Comparison of ENCODE assay signal across 31 cellular contexts in the genomic region with DNA sequence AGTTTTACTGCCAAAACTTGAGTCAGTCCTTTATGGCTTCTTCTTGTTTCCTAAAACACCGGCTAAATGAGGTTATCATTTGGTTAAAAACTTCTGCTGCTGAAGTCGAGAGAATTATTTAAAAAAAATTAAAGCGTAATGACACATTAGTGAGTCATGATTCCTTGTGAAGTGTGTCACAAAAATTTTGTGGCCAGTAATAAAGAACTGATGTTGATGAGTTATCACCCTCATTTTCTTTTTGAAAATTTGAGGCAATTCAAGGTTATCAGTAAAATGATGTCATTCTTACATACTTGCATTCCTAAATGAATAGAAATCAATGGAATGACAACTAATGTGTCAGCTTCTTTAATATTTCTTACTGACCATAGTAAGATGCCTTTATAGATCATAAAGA.
DNase-seq lines count a peak whose midpoint lies in the region; ATAC-seq, FAIRE-seq and TF ChIP-seq lines count a peak whose summit lies in the region.
"Had no signal": no experiment of that assay in that cellular context is flagged by ENCODE, and none has a peak within 500 bp of the region (broad histone marks: within the 10 kb centered on the region; RNA-seq: fewer than 3 reads in every experiment).

No MANE protein-coding gene starts in this region.

- H3K9ac ChIP-seq in astrocyte (ENCODE audit: low read length), result peak overlapping the region; percentile 10
- H3K9ac ChIP-seq in Karpas-422 (ENCODE audit: low read length), result no peak overlapping the region
- H3K9ac ChIP-seq: BLaER1 treated with 17β-estradiol and CSF1 and Interleukin-3, amounts not matched to agents 10 nM and 100 nM; parathyroid adenoma had no signal

- H4K20me1 ChIP-seq in astrocyte (ENCODE audit: insufficient read depth, low read length), result no peaks in the 10 kb centered on the region
- no peaks in the 10 kb centered on the region for H4K20me1 ChIP-seq in Karpas-422 (ENCODE audit: insufficient read depth, low read depth, low read length)
- H4K20me1 ChIP-seq: BLaER1 treated with 17β-estradiol and CSF1 and Interleukin-3, amounts not matched to agents 10 nM and 100 nM had no signal

- H3K79me2 ChIP-seq in astrocyte (ENCODE audit: insufficient read depth, low read length) (no peaks in the 10 kb centered on the region), Karpas-422 (ENCODE audit: low read length) (no peaks in the 10 kb centered on the region)
- H3K79me2 ChIP-seq: parathyroid adenoma had no signal

- H3K9me2 ChIP-seq in Karpas-422 (replicated peaks; ENCODE audit: insufficient read depth, low read length), result no peaks in the 10 kb centered on the region

- H3K36me3 ChIP-seq in astrocyte (ENCODE audit: insufficient read depth, low read length), result no peaks in the 10 kb centered on the region
- H3K36me3 ChIP-seq in Karpas-422 (ENCODE audit: insufficient read depth, low read length), result no peaks in the 10 kb centered on the region
- H3K36me3 ChIP-seq: BLaER1 treated with 17β-estradiol and CSF1 and Interleukin-3, amounts not matched to agents 10 nM and 100 nM; brain microvascular endothelial cell; HAP-1; MG63; suprapubic skin; upper lobe of left lung had no signal

- no peaks in the 10 kb centered on the region for H3K4me1 Mint-ChIP-seq in astrocyte (ENCODE audit: low read depth, unreplicated experiment)
- H3K4me1 Mint-ChIP-seq: activated CD4-positive, alpha-beta memory T cell treated with anti-CD3 and anti-CD28 coated beads, Interleukin-2, amount 10 ng/mL, durations not matched to agents 7 days and 5 days had no signal

- H3K27ac ChIP-seq in astrocyte (ENCODE audit: low read depth, low read length) (peak overlapping the region; percentile 39), foreskin keratinocyte (no peak overlapping the region), Karpas-422 (ENCODE audit: low read length) (no peak overlapping the region)
- H3K27ac ChIP-seq: BLaER1 treated with 17β-estradiol and CSF1 and Interleukin-3, amounts not matched to agents 10 nM and 100 nM; brain microvascular endothelial cell; dorsolateral prefrontal cortex; parathyroid adenoma; PC-9; suprapubic skin; upper lobe of left lung had no signal

- H3K9me3 Mint-ChIP-seq in astrocyte (ENCODE audit: unreplicated experiment), result no peaks in the 10 kb centered on the region
- H3K9me3 Mint-ChIP-seq: activated CD4-positive, alpha-beta memory T cell treated with anti-CD3 and anti-CD28 coated beads, Interleukin-2, amount 10 ng/mL, durations not matched to agents 7 days and 5 days had no signal

- peaks cover 5% of the 10 kb centered on the region for H3K27me3 Mint-ChIP-seq in astrocyte (ENCODE audit: low read depth, unreplicated experiment)
- H3K27me3 Mint-ChIP-seq: activated CD4-positive, alpha-beta memory T cell treated with anti-CD3 and anti-CD28 coated beads, Interleukin-2, amount 10 ng/mL, durations not matched to agents 7 days and 5 days had no signal

- intact Hi-C loops in Right ventricle myocardium inferior (cut with DNase I), result no loop called here

- TF ChIP-seq CTCF in astrocyte (IDR thresholded peaks at IDR 0.05; ENCODE audit: insufficient read depth, low read depth, low read length) (no peak), foreskin keratinocyte (conservative IDR thresholded peaks at IDR 0.05) (no peak)

- FAIRE-seq in astrocyte (lab: Jason Lieb, UNC), result no peak
- FAIRE-seq: A204.1, islet of Langerhans had no signal

- H2AFZ ChIP-seq in astrocyte (ENCODE audit: low read depth, low read length) (no peak overlapping the region), Karpas-422 (ENCODE audit: low read length) (no peak overlapping the region)
- H2AFZ ChIP-seq: parathyroid adenoma, PC-9 had no signal

- H3K27ac Mint-ChIP-seq in astrocyte (ENCODE audit: unreplicated experiment), result no peak overlapping the region
- H3K27ac Mint-ChIP-seq: activated CD4-positive, alpha-beta memory T cell treated with anti-CD3 and anti-CD28 coated beads, Interleukin-2, amount 10 ng/mL, durations not matched to agents 7 days and 5 days had no signal

- H3K9me3 ChIP-seq in astrocyte (ENCODE audit: insufficient read depth, low read depth, low read length) (no peaks in the 10 kb centered on the region), Karpas-422 (ENCODE audit: low read length) (no peaks in the 10 kb centered on the region)
- H3K9me3 ChIP-seq: BLaER1 treated with 17β-estradiol and CSF1 and Interleukin-3, amounts not matched to agents 10 nM and 100 nM; HAP-1; MG63; suprapubic skin; upper lobe of left lung had no signal

- DNase-seq in A172 (ENCODE audit: low spot score), result peak; percentile 34
- peak; percentile 19 for DNase-seq in GM04503 (ENCODE audit: low read depth)
- peak; percentile 78 for DNase-seq in astrocyte (ENCODE audit: low read depth)
- DNase-seq in foreskin keratinocyte, result peak; percentile 0 to 15
- DNase-seq in Right ventricle myocardium inferior (ENCODE audit: missing footprints), result no peak
- no peak for DNase-seq in Karpas-422
- DNase-seq: activated CD4-positive, alpha-beta memory T cell treated with anti-CD3 and anti-CD28 coated beads, Interleukin-2, amount 10 ng/mL, durations not matched to agents 7 days and 5 days; activated CD8-positive, alpha-beta memory T cell treated with anti-CD3 and anti-CD28 coated beads, Interleukin-2, amount 50 U/mL, for 4 hours; activated naive CD4-positive, alpha-beta T cell; brain microvascular endothelial cell; DMS153; dorsolateral prefrontal cortex; MG63; NCI-H1105; NCI-H2029; NCI-H2227 treated with DMSO at 0.1 percent for 48 hours; NCI-H69; PC-9; SHP77 treated with DMSO at 0.1 percent for 48 hours; stimulated activated naive CD4-positive, alpha-beta T cell; T-helper 2 cell; upper lobe of left lung had no signal

- peaks cover 5% of the 10 kb centered on the region for H3K4me1 ChIP-seq in astrocyte (ENCODE audit: insufficient read depth, low read length)
- no peaks in the 10 kb centered on the region for H3K4me1 ChIP-seq in foreskin keratinocyte
- no peaks in the 10 kb centered on the region for H3K4me1 ChIP-seq in Karpas-422 (ENCODE audit: low read length)
- H3K4me1 ChIP-seq: BLaER1 treated with 17β-estradiol and CSF1 and Interleukin-3, amounts not matched to agents 10 nM and 100 nM; HAP-1; parathyroid adenoma; suprapubic skin; upper lobe of left lung had no signal

- no peak overlapping the region for H3K4me3 Mint-ChIP-seq in astrocyte (ENCODE audit: unreplicated experiment)
- H3K4me3 Mint-ChIP-seq: activated CD4-positive, alpha-beta memory T cell treated with anti-CD3 and anti-CD28 coated beads, Interleukin-2, amount 10 ng/mL, durations not matched to agents 7 days and 5 days had no signal

- H3K36me3 Mint-ChIP-seq in astrocyte (ENCODE audit: low read depth, unreplicated experiment), result no peaks in the 10 kb centered on the region

- H3K4me3 ChIP-seq in astrocyte (ENCODE audit: insufficient read depth, low read depth, low read length), result no peak overlapping the region
- no peak overlapping the region for H3K4me3 ChIP-seq in Karpas-422 (ENCODE audit: low read length)
- H3K4me3 ChIP-seq: BLaER1 treated with 17β-estradiol and CSF1 and Interleukin-3, amounts not matched to agents 10 nM and 100 nM; dorsolateral prefrontal cortex; HAP-1; MG63; PC-9; smooth muscle cell; suprapubic skin; upper lobe of left lung had no signal

- H3K4me2 ChIP-seq in astrocyte (ENCODE audit: low read length) (peak overlapping the region; percentile 20), Karpas-422 (ENCODE audit: low read depth, low read length, poor library complexity, severe bottlenecking) (no peak overlapping the region)
- H3K4me2 ChIP-seq: BLaER1 treated with 17β-estradiol and CSF1 and Interleukin-3, amounts not matched to agents 10 nM and 100 nM; PC-9; smooth muscle cell had no signal

- H3K27me3 ChIP-seq in astrocyte (ENCODE audit: insufficient read depth, low read length), result no peaks in the 10 kb centered on the region
- H3K27me3 ChIP-seq in foreskin keratinocyte, result no peaks in the 10 kb centered on the region
- H3K27me3 ChIP-seq in Karpas-422 (ENCODE audit: low read length), result no peaks in the 10 kb centered on the region
- H3K27me3 ChIP-seq: BLaER1 treated with 17β-estradiol and CSF1 and Interleukin-3, amounts not matched to agents 10 nM and 100 nM; brain microvascular endothelial cell; dorsolateral prefrontal cortex; MG63; suprapubic skin; upper lobe of left lung had no signal

- ATAC-seq in foreskin keratinocyte (no peak), Right ventricle myocardium inferior (no peak), HG03442 (IDR thresholded peaks at IDR 0.05; ENCODE audit: unreplicated experiment) (no peak), HG03439 (IDR thresholded peaks at IDR 0.05; ENCODE audit: unreplicated experiment) (no peak)

Comparison
In these comparisons a context has a peak if more than half of its experiments do, and no peak if none do; other contexts are left out.
1. DNase-seq: peak in A172 (single experiment), GM04503 (single experiment), astrocyte (single experiment) and foreskin keratinocyte (2 of 2); none in Right ventricle myocardium inferior (single experiment) and Karpas-422 (single experiment).